In the genomic region with DNA sequence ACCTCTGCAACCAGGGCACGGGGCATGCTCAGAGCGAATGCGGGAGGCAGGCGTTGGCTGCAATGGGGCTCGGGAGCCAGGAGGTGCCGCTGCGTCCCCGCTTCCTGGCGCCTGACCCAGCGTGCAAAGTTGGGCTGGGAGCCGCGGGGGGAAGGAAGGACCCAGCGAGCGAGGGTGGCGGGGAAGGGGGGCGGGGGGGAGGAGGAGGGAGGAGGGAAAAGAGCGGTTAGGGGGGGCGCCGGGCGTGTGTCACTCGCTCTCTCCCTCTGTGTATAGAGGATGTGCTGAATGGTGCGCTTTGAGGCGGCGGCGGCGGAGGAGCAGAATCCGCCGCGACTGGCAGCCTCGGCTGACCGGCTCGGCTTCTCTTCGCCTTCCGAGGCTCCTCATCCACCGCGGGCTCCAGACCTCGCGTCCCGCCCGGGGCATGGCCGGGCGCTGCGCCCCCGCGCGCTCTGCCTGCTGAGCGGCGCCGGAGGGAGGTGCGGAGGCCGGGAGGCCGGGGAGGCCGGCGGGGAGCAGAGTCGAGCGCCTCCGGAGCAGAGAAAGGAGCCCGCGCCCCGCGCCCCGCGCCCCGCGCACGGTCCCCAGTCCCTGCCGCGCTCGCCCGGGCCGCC, we compare ENCODE assay signal across 8 cellular contexts.
A peak's percentile ranks its signal among the peaks of the same experiment; 100 is the strongest.
DNase-seq lines count a peak whose midpoint lies in the region; ATAC-seq and TF ChIP-seq lines count a peak whose summit lies in the region.

A gene (plus strand): TSS at position 252 of the 617 bp plus-strand sequence. CDS start 386 bp downstream, outside the sequence.

- peak; percentile 5 to 87 (median 69) for DNase-seq in C1 segment of cervical spinal cord (lab: John Stamatoyannopoulos, UW)
- peak; percentile 90 for DNase-seq in HK-2 (ENCODE audit: unreplicated experiment)
- peak; percentile 77 for DNase-seq in NOMO-1 treated with DMSO at 0.1 percent for 48 hours (lab: John Stamatoyannopoulos, UW; ENCODE audit: unreplicated experiment)
- DNase-seq in activated T-cell treated with anti-CD3 and anti-CD28 coated beads for 4 hours, result peak; percentile 51
- DNase-seq in epithelial cell of esophagus (ENCODE audit: low read depth), result peak; percentile 69
- DNase-seq in middle frontal gyrus (ENCODE audit: extremely low spot score, low spot score), result peak; percentile 73
- DNase-seq in stimulated activated CD8-positive, alpha-beta memory T cell treated with anti-CD3 and anti-CD28 coated beads, Interleukin-2, amount 100 ng/mL, for 1 hour (ENCODE audit: low read depth in 2 of 2), result peak; percentile 59 to 64

- peak; percentile 85 for ATAC-seq in GM19438 (IDR thresholded peaks at IDR 0.05; ENCODE audit: low read depth, unreplicated experiment)

- peak within 1 kb of the TSS; percentile 11 for H3K4me3 ChIP-seq in epithelial cell of esophagus (ENCODE audit: low read length)

- TF ChIP-seq CTCF in epithelial cell of esophagus (IDR thresholded peaks at IDR 0.05; ENCODE audit: insufficient read depth, low read depth, low read length, missing control alignments), result peak; percentile 77

Comparison
In these comparisons a context has a peak if more than half of its experiments do, and no peak if none do; other contexts are left out.
1. Peak in every context shown above with its lines: DNase-seq, ATAC-seq and H3K4me3 ChIP-seq.